ENCODE assay signal across 1 cellular context in the genomic region with DNA sequence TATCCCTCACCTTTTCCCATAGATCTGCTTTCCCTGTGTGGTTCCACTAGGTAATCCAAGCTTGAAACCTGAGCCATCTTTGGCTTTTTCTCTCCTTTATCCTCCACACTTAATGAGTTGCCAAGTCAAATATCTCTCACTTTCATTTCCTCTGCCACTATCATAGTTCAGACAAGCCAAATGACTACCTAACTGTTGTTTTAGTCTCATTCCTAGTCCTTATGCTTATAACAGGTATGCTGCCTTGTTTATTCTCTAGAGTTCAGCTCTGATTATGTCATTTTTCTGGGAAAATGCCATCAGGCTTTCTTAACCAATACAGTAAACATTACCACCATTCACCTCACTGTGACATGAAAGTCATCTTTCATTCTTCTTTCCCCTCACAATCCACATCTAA.
TF ChIP-seq lines count a peak whose summit lies in the region.

No MANE protein-coding gene starts in this region.

TF ChIP-seq in GM12878, 131 proteins besides CTCF, POLR2A, EP300 and RAD21 (continued from another document):
- TF ChIP-seq ZNF592 (IDR thresholded peaks at IDR 0.05) (no peak), ETV6 (conservative IDR thresholded peaks at IDR 0.05 in 1 of 2, IDR thresholded peaks at IDR 0.05 in 1 of 2; ENCODE audit: borderline replicate concordance in 1 of 2, low read depth in 1 of 2) (no peak), CREB1 (IDR thresholded peaks at IDR 0.05; ENCODE audit: low read depth) (no peak), DPF2 (IDR thresholded peaks at IDR 0.05) (no peak)
- TF ChIP-seq, protein P1, sequence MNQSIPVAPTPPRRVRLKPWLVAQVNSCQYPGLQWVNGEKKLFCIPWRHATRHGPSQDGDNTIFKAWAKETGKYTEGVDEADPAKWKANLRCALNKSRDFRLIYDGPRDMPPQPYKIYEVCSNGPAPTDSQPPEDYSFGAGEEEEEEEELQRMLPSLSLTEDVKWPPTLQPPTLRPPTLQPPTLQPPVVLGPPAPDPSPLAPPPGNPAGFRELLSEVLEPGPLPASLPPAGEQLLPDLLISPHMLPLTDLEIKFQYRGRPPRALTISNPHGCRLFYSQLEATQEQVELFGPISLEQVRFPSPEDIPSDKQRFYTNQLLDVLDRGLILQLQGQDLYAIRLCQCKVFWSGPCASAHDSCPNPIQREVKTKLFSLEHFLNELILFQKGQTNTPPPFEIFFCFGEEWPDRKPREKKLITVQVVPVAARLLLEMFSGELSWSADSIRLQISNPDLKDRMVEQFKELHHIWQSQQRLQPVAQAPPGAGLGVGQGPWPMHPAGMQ (IDR thresholded peaks at IDR 0.05; ENCODE audit: borderline replicate concordance) = no peak
- TF ChIP-seq, protein P2, sequence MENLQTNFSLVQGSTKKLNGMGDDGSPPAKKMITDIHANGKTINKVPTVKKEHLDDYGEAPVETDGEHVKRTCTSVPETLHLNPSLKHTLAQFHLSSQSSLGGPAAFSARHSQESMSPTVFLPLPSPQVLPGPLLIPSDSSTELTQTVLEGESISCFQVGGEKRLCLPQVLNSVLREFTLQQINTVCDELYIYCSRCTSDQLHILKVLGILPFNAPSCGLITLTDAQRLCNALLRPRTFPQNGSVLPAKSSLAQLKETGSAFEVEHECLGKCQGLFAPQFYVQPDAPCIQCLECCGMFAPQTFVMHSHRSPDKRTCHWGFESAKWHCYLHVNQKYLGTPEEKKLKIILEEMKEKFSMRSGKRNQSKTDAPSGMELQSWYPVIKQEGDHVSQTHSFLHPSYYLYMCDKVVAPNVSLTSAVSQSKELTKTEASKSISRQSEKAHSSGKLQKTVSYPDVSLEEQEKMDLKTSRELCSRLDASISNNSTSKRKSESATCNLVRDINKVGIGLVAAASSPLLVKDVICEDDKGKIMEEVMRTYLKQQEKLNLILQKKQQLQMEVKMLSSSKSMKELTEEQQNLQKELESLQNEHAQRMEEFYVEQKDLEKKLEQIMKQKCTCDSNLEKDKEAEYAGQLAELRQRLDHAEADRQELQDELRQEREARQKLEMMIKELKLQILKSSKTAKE (IDR thresholded peaks at IDR 0.05; ENCODE audit: low read depth, poor library complexity, severe bottlenecking) = no peak
